Comparison of ENCODE assay signal across 9 cellular contexts in the genomic region with DNA sequence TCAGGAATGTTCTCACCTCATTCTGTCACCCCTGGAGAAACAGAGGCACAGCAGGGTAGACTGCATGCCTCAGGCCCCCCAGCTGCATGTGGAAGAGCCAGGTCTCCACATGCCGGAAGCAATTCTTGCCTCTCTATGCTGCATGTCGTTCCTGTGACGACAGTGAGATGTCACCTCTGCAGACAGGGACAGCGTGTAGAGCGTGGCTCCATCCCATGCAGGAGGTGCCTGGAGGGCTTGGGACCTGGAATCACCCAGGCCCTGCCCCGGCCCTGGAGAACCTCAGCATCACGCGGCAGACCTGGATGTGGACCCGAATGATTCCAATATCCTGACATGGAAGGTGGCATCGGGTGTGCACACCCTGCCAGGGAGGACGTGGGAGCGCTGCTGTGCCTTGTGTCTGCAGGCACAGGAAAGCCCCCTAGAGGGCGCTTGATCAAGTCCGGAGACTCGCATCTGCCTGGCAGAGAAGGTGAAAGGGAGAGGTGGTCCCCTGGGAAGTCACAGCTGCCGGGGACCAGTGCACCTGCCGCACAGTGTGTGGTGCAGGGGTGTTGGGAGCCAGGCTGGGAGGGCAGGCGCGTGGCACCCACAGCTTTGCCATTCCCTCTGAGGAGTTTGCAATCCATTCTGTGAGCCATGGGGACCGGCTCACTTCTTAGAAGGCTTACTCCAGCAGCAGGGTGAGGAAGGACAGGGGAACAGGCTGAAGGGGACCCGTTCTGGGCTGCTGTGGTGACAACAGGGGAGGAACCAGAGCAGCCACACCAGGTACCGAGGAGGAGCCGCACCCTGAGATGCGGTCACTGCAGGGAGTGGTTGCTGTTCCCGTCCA. TPM values are rescaled to one million over a fixed set of nuclear protein-coding genes. Genes with fewer than 3 reads are reported as not detected.
DNase-seq lines count a peak whose midpoint lies in the region; ATAC-seq and TF ChIP-seq lines count a peak whose summit lies in the region.
"Had no signal": no experiment of that assay in that cellular context is flagged by ENCODE, and none has a peak within 500 bp of the region (broad histone marks: within the 10 kb centered on the region; RNA-seq: fewer than 3 reads in every experiment).

No MANE protein-coding gene starts in this region.

- peak; percentile 89 for ATAC-seq in GM19452 (IDR thresholded peaks at IDR 0.05; ENCODE audit: unreplicated experiment)
- ATAC-seq in HG03520 (IDR thresholded peaks at IDR 0.05; ENCODE audit: unreplicated experiment): peak; percentile 86
- ATAC-seq in RWPE2 (ENCODE audit: low read depth): peak; percentile 38; the same call in 2 of the 3 replicates
- ATAC-seq in left lobe of liver: peak; percentile 94

- no peak overlapping the region for H3K4me3 ChIP-seq in RWPE2 (ENCODE audit: severe bottlenecking)
- H3K4me3 ChIP-seq in astrocyte of the cerebellum (ENCODE audit: low read depth, low read length): no peak overlapping the region
- H3K4me3 ChIP-seq: thoracic aorta had no signal

- no peaks in the 10 kb centered on the region for H3K36me3 ChIP-seq in RWPE2 (ENCODE audit: low read depth)
- H3K36me3 ChIP-seq: thoracic aorta had no signal

- no peaks in the 10 kb centered on the region for H3K4me1 ChIP-seq in RWPE2 (ENCODE audit: insufficient read depth, poor library complexity, severe bottlenecking)

- in situ Hi-C loops in astrocyte of the cerebellum (cut with HindIII; ENCODE audit: low sequenced_read_pairs): no loop called here

- H3K27ac ChIP-seq in RWPE2 (ENCODE audit: poor library complexity, severe bottlenecking): no peak overlapping the region
- H3K27ac ChIP-seq: thoracic aorta had no signal

- DNase-seq in Daoy (ENCODE audit: low read depth) (peak; percentile 78), RWPE2 (ENCODE audit: low spot score) (no peak), astrocyte of the cerebellum (ENCODE audit: low read depth) (no peak), left lobe of liver (ENCODE audit: low spot score) (peak; percentile 65), NOMO-1 (lab: John Stamatoyannopoulos, UW; ENCODE audit: unreplicated experiment in 2 of 2) (no peak)
- peak; percentile 28 for DNase-seq in stimulated activated CD8-positive, alpha-beta memory T cell treated with anti-CD3 and anti-CD28 coated beads, Interleukin-4, amount 100 ng/mL, for 24 hours (ENCODE audit: low read depth)

- H3K9me3 ChIP-seq in RWPE2 (ENCODE audit: severe bottlenecking): no peaks in the 10 kb centered on the region
- H3K9me3 ChIP-seq: thoracic aorta had no signal

- H3K27me3 ChIP-seq in RWPE2 (ENCODE audit: insufficient read depth, poor library complexity, severe bottlenecking): peaks cover 8% of the 10 kb centered on the region

- TF ChIP-seq CTCF in RWPE2 (IDR thresholded peaks at IDR 0.05; ENCODE audit: poor library complexity, severe bottlenecking) (peak; percentile 38), astrocyte of the cerebellum (IDR thresholded peaks at IDR 0.05; ENCODE audit: low read depth, low read length, missing control alignments) (peak; percentile 49)

RNA-seq across cellular contexts. Expression of a gene that starts 45.3 kb away (rescaled TPM):
- total RNA-seq in Daoy (2014; rRNA removed; shearing (Covaris generic)): 1.4 and 3.5 TPM in 2 replicates
- total RNA-seq in left lobe of liver: not detected

Comparison
In these comparisons a context has a peak if more than half of its experiments do, and no peak if none do; other contexts are left out.
1. DNase-seq: peak in Daoy (single experiment), left lobe of liver (single experiment) and stimulated activated CD8-positive, alpha-beta memory T cell treated with anti-CD3 and anti-CD28 coated beads, Interleukin-4, amount 100 ng/mL, for 24 hours (single experiment); none in RWPE2 (single experiment), astrocyte of the cerebellum (single experiment) and NOMO-1 (0 of 2).
2. ATAC-seq: peak in every context shown above with its lines; median percentile 94 in left lobe of liver; 89 in GM19452; 86 in HG03520; 38 in RWPE2.